25 cellular contexts compared by ENCODE assay signal in the genomic region with DNA sequence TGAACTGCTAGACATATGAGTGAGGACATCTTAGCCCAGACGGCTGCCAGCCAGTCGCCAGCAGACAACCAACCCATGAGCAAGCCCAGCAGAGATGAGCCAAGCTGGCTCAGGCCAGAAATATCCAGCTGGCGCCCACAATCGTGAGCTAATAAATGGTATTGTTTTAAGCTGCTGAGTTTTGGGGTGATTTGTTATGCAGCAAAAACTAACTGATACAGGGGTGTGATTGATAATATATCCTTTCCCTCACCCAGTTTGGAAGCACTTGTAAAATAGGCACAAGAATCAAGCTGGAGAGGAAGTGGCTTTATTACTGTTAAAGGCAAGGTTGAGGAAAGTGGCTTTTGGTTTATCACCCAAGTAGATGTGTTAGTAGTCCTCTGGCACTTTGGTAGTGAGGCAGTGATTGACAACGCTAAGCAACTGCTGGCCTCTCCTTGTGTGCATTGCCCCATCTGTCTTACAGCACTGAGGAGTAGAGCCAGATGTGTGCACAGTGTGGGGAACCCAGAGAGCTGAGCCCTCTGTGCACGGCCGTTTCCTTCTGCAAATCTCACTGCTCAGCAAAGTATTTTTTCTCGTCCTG.
"Had no signal": no experiment of that assay in that cellular context is flagged by ENCODE, and none has a peak within 500 bp of the region (broad histone marks: within the 10 kb centered on the region; RNA-seq: fewer than 3 reads in every experiment).

No MANE protein-coding gene starts in this region.

- H3K27ac ChIP-seq: adrenal gland, epithelial cell of prostate, foreskin keratinocyte, psoas muscle, spleen, thoracic aorta had no signal

- H3K27me3 ChIP-seq: adrenal gland, foreskin keratinocyte, spleen had no signal

- H3K4me1 Mint-ChIP-seq: stimulated activated naive B cell treated with anti-CD40 and anti-IgM and Interleukin-4, amounts not matched to agents 10 μg/mL and 1 μg/mL and 100 μg/mL, for 72 hours had no signal

- H3K27ac Mint-ChIP-seq: stimulated activated naive B cell treated with anti-CD40 and anti-IgM and Interleukin-4, amounts not matched to agents 10 μg/mL and 1 μg/mL and 100 μg/mL, for 72 hours had no signal

- H3K4me3 Mint-ChIP-seq: stimulated activated naive B cell treated with anti-CD40 and anti-IgM and Interleukin-4, amounts not matched to agents 10 μg/mL and 1 μg/mL and 100 μg/mL, for 72 hours had no signal

- H3K9me3 ChIP-seq: adrenal gland, psoas muscle, thoracic aorta had no signal

- H3K36me3 ChIP-seq: adrenal gland, spleen, thoracic aorta had no signal

- ATAC-seq: foreskin keratinocyte; psoas muscle; right cardiac atrium; stimulated activated naive B cell treated with anti-CD40 and anti-IgM and Interleukin-4, amounts not matched to agents 10 μg/mL and 1 μg/mL and 100 μg/mL, for 72 hours had no signal

- DNase-seq: activated CD4-positive, alpha-beta T cell treated with anti-CD3 and anti-CD28 coated beads, Interleukin-2, amount 50 U/mL, for 1 hour; activated CD4-positive, CD25-positive, alpha-beta regulatory T cell treated with anti-CD3 and anti-CD28 coated beads, Interleukin-2, amount 50 U/mL, for 72 hours; activated CD8-positive, alpha-beta memory T cell treated with anti-CD3 and anti-CD28 coated beads for 24 hours; activated CD8-positive, alpha-beta memory T cell treated with anti-CD3 and anti-CD28 coated beads, Interleukin-2, amount 50 U/mL, for 48 hours; activated effector memory CD4-positive, alpha-beta T cell treated with anti-CD3 and anti-CD28 coated beads, Interleukin-2, amount 50 U/mL, for 16 hours; activated naive CD4-positive, alpha-beta T cell treated with anti-CD3 and anti-CD28 coated beads, Interleukin-2, amount 50 U/mL, for 16 hours; activated T-cell treated with anti-CD3 and anti-CD28 coated beads, Interleukin-2, amount 50 U/mL, for 48 hours; adrenal gland; dermis blood vessel endothelial cell; effector memory CD4-positive, alpha-beta T cell; foreskin keratinocyte; hypothalamus; midbrain; psoas muscle; right cardiac atrium; spleen; stimulated activated CD4-positive, alpha-beta T cell treated with anti-CD3 and anti-CD28 coated beads, Interleukin-4, amount 100 ng/mL, for 4 hours; stimulated activated naive B cell treated with anti-CD40 and anti-IgM and Interleukin-4, amounts not matched to agents 10 μg/mL and 1 μg/mL and 100 μg/mL, for 72 hours; T-helper 1 cell; T-helper 9 cell had no signal

- FAIRE-seq: bronchial epithelial cell, keratinocyte had no signal

- H3K27me3 Mint-ChIP-seq: stimulated activated naive B cell treated with anti-CD40 and anti-IgM and Interleukin-4, amounts not matched to agents 10 μg/mL and 1 μg/mL and 100 μg/mL, for 72 hours had no signal

- H3K4me1 ChIP-seq: adrenal gland, psoas muscle, spleen had no signal

- H3K4me3 ChIP-seq: adrenal gland, lung, psoas muscle, spleen, thoracic aorta had no signal
